Comparison of ENCODE assay signal across 16 cellular contexts in genomic region chr15:31373096-31373865, GRCh38. TPM values are rescaled to one million over a fixed set of nuclear protein-coding genes. Genes with fewer than 3 reads are reported as not detected.
A peak's percentile ranks its signal among the peaks of the same experiment; 100 is the strongest.
DNase-seq lines count a peak whose midpoint lies in the region; ATAC-seq and TF ChIP-seq lines count a peak whose summit lies in the region.
"Had no signal": no experiment of that assay in that cellular context is flagged by ENCODE, and none has a peak within 500 bp of the region (broad histone marks: within the 10 kb centered on the region; RNA-seq: fewer than 3 reads in every experiment).

No MANE protein-coding gene starts in this region.

- peaks cover 16 to 20% of the 10 kb centered on the region in 2 donors for H3K36me3 ChIP-seq in thyroid gland
- H3K36me3 ChIP-seq: cardiac muscle cell had no signal

- DNase-seq in activated CD8-positive, alpha-beta T cell treated with anti-CD3 and anti-CD28 coated beads for 36 hours, result no peak
- no peak for DNase-seq in activated CD8-positive, alpha-beta T cell treated with anti-CD3 and anti-CD28 coated beads, Interleukin-2, amount 10 ng/mL, durations not matched to agents 7 days and 5 days
- DNase-seq in effector memory CD8-positive, alpha-beta T cell, result no peak
- DNase-seq in neural crest cell (ENCODE audit: low read depth, low spot score), result no peak
- peak in 1 of 2 donors; percentile 3 for DNase-seq in thyroid gland
- no peak for DNase-seq in SKM-1 (lab: John Stamatoyannopoulos, UW; ENCODE audit: unreplicated experiment)
- no peak for DNase-seq in mesenteric fat pad (ENCODE audit: low spot score)
- DNase-seq: activated CD4-positive, alpha-beta T cell treated with anti-CD3 and anti-CD28 coated beads, Interleukin-2, amount 50 U/mL, for 48 hours; activated gamma-delta T cell treated with Interleukin-2 at 50 U/mL for 16 hours; CD4-positive, alpha-beta T cell; Karpas-422; NCI-H524 treated with DMSO at 0.1 percent for 48 hours; stimulated activated CD4-positive, alpha-beta T cell treated with anti-CD3 and anti-CD28 coated beads, Interleukin-2, amount 100 ng/mL, for 48 hours had no signal

- CTCF ChIA-PET in activated CD8-positive, alpha-beta T cell treated with anti-CD3 and anti-CD28 coated beads for 36 hours (lab: Charles Lee), result no interaction called here
- CTCF ChIA-PET in activated CD8-positive, alpha-beta T cell treated with anti-CD3 and anti-CD28 coated beads, Interleukin-2, amount 10 ng/mL, durations not matched to agents 7 days and 5 days (lab: Charles Lee), result no interaction called here

- no peaks in the 10 kb centered on the region for H3K27me3 ChIP-seq in thyroid gland
- H3K27me3 ChIP-seq: cardiac muscle cell had no signal

- no peak overlapping the region for H3K4me3 ChIP-seq in thyroid gland (replicated peaks in 1 of 3)
- H3K4me3 ChIP-seq: cardiac muscle cell had no signal

- ATAC-seq in activated CD8-positive, alpha-beta T cell treated with anti-CD3 and anti-CD28 coated beads for 36 hours, result no peak
- no peak for ATAC-seq in activated CD8-positive, alpha-beta T cell treated with anti-CD3 and anti-CD28 coated beads, Interleukin-2, amount 10 ng/mL, durations not matched to agents 7 days and 5 days
- no peak for ATAC-seq in effector memory CD8-positive, alpha-beta T cell (replicated peaks)
- no peak for ATAC-seq in HG02571 (IDR thresholded peaks at IDR 0.05; ENCODE audit: unreplicated experiment)

- WGBS in thyroid gland, 2 donors, result 79 to 91% methylated on average over 23 of the region's 23 CpGs

- no peaks in the 10 kb centered on the region for H3K27me3 Mint-ChIP-seq in activated CD8-positive, alpha-beta T cell treated with anti-CD3 and anti-CD28 coated beads for 36 hours
- H3K27me3 Mint-ChIP-seq in activated CD8-positive, alpha-beta T cell treated with anti-CD3 and anti-CD28 coated beads, Interleukin-2, amount 10 ng/mL, durations not matched to agents 7 days and 5 days (ENCODE audit: low read depth), result no peaks in the 10 kb centered on the region
- no peaks in the 10 kb centered on the region for H3K27me3 Mint-ChIP-seq in effector memory CD8-positive, alpha-beta T cell
- H3K27me3 Mint-ChIP-seq in neural crest cell (ENCODE audit: low read depth), result no peaks in the 10 kb centered on the region
- H3K27me3 Mint-ChIP-seq: CD4-positive, alpha-beta T cell had no signal

- H3K4me1 ChIP-seq in thyroid gland, result peaks cover 41 to 80% of the 10 kb centered on the region in 2 donors

- H3K36me3 Mint-ChIP-seq in activated CD8-positive, alpha-beta T cell treated with anti-CD3 and anti-CD28 coated beads for 36 hours (ENCODE audit: low read depth), result peaks cover 66% of the 10 kb centered on the region
- H3K36me3 Mint-ChIP-seq in activated CD8-positive, alpha-beta T cell treated with anti-CD3 and anti-CD28 coated beads, Interleukin-2, amount 10 ng/mL, durations not matched to agents 7 days and 5 days (ENCODE audit: low read depth), result peaks cover 82% of the 10 kb centered on the region
- H3K36me3 Mint-ChIP-seq in effector memory CD8-positive, alpha-beta T cell (ENCODE audit: insufficient read depth), result peaks cover 94% of the 10 kb centered on the region
- H3K36me3 Mint-ChIP-seq in neural crest cell (ENCODE audit: low read depth), result peaks cover 13% of the 10 kb centered on the region

- no peak for TF ChIP-seq CTCF in activated CD8-positive, alpha-beta T cell treated with anti-CD3 and anti-CD28 coated beads for 36 hours (IDR thresholded peaks at IDR 0.05)
- no peak for TF ChIP-seq CTCF in neural crest cell (conservative IDR thresholded peaks at IDR 0.05)
- no peak for TF ChIP-seq CTCF in thyroid gland (IDR thresholded peaks at IDR 0.05)

- no peak overlapping the region for H3K4me3 Mint-ChIP-seq in activated CD8-positive, alpha-beta T cell treated with anti-CD3 and anti-CD28 coated beads for 36 hours
- no peak overlapping the region for H3K4me3 Mint-ChIP-seq in activated CD8-positive, alpha-beta T cell treated with anti-CD3 and anti-CD28 coated beads, Interleukin-2, amount 10 ng/mL, durations not matched to agents 7 days and 5 days
- peak overlapping the region in 1 of 2 donors; percentile 64 for H3K4me3 Mint-ChIP-seq in effector memory CD8-positive, alpha-beta T cell
- H3K4me3 Mint-ChIP-seq in neural crest cell, result no peak overlapping the region
- H3K4me3 Mint-ChIP-seq: T-helper 2 cell treated with Interferon-gamma antibody and Interleukin-4, amounts not matched to agents 5 μg/mL and 100 μg/mL, for 36 hours had no signal

- TF ChIP-seq POLR2A in thyroid gland (IDR thresholded peaks at IDR 0.05), result no peak

- H3K27ac Mint-ChIP-seq in activated CD8-positive, alpha-beta T cell treated with anti-CD3 and anti-CD28 coated beads for 36 hours, result peak overlapping the region; percentile 67
- H3K27ac Mint-ChIP-seq in activated CD8-positive, alpha-beta T cell treated with anti-CD3 and anti-CD28 coated beads, Interleukin-2, amount 10 ng/mL, durations not matched to agents 7 days and 5 days, result no peak overlapping the region
- peak overlapping the region; percentile 78 to 99 for H3K27ac Mint-ChIP-seq in effector memory CD8-positive, alpha-beta T cell
- H3K27ac Mint-ChIP-seq in neural crest cell (ENCODE audit: unreplicated experiment), result peak overlapping the region; percentile 20
- H3K27ac Mint-ChIP-seq: T-helper 2 cell treated with Interferon-gamma antibody and Interleukin-4, amounts not matched to agents 5 μg/mL and 100 μg/mL, for 36 hours had no signal

- intact Hi-C loops in activated CD8-positive, alpha-beta T cell treated with anti-CD3 and anti-CD28 coated beads for 36 hours (cut with micrococcal nuclease), result no loop called here
- intact Hi-C loops in thyroid gland (cut with DNase I), result no loop called here

- POLR2A ChIA-PET in activated CD8-positive, alpha-beta T cell treated with anti-CD3 and anti-CD28 coated beads for 36 hours (lab: Charles Lee), result interaction anchor here (0.9 kb wide), 1 partner anchor 117 kb away, joined by 3 read pairs; no protein-coding TSS in a partner anchor
- POLR2A ChIA-PET in activated CD8-positive, alpha-beta T cell treated with anti-CD3 and anti-CD28 coated beads, Interleukin-2, amount 10 ng/mL, durations not matched to agents 7 days and 5 days (lab: Charles Lee), result no interaction called here

- H3K27ac ChIP-seq in thyroid gland, result peak overlapping the region in 2 of 3 donors; percentile 33 to 49
- H3K27ac ChIP-seq: cardiac muscle cell had no signal

- H3K4me1 Mint-ChIP-seq in activated CD8-positive, alpha-beta T cell treated with anti-CD3 and anti-CD28 coated beads for 36 hours (ENCODE audit: low read depth), result peaks cover 88% of the 10 kb centered on the region
- H3K4me1 Mint-ChIP-seq in activated CD8-positive, alpha-beta T cell treated with anti-CD3 and anti-CD28 coated beads, Interleukin-2, amount 10 ng/mL, durations not matched to agents 7 days and 5 days (ENCODE audit: low read depth), result peaks cover 84% of the 10 kb centered on the region
- peaks cover 46 to 56% of the 10 kb centered on the region in 2 donors for H3K4me1 Mint-ChIP-seq in effector memory CD8-positive, alpha-beta T cell (ENCODE audit: low read depth in 2 of 2)
- peaks cover 19% of the 10 kb centered on the region for H3K4me1 Mint-ChIP-seq in neural crest cell

- H3K9me3 ChIP-seq in thyroid gland, result no peaks in the 10 kb centered on the region

- H3K9me3 Mint-ChIP-seq in activated CD8-positive, alpha-beta T cell treated with anti-CD3 and anti-CD28 coated beads for 36 hours, result peaks cover 3% of the 10 kb centered on the region
- peaks cover 3% of the 10 kb centered on the region for H3K9me3 Mint-ChIP-seq in activated CD8-positive, alpha-beta T cell treated with anti-CD3 and anti-CD28 coated beads, Interleukin-2, amount 10 ng/mL, durations not matched to agents 7 days and 5 days (ENCODE audit: insufficient read depth)
- H3K9me3 Mint-ChIP-seq in effector memory CD8-positive, alpha-beta T cell, result no peaks in the 10 kb centered on the region
- H3K9me3 Mint-ChIP-seq in neural crest cell, result no peaks in the 10 kb centered on the region

RNA-seq across cellular contexts. Expression of gene KLF13, which starts 46.6 kb away (rescaled TPM):
- 100 to 1,000 TPM; 163 to 175 TPM for total RNA-seq in activated CD8-positive, alpha-beta T cell treated with anti-CD3 and anti-CD28 coated beads for 36 hours
- 100 to 1,000 TPM; 214 to 215 TPM for total RNA-seq in activated CD8-positive, alpha-beta T cell treated with anti-CD3 and anti-CD28 coated beads, Interleukin-2, amount 10 ng/mL, durations not matched to agents 7 days and 5 days
- total RNA-seq in neural crest cell (43.3 and 44.6 TPM in 2 replicates), thyroid gland (100 to 1,000 TPM in 2 of 4 donors, 10 to 100 TPM in 2; 84.0 to 117 (median 97.6) TPM), mesenteric fat pad (41.8 TPM)
